14 cellular contexts compared by ENCODE assay signal in the genomic region with DNA sequence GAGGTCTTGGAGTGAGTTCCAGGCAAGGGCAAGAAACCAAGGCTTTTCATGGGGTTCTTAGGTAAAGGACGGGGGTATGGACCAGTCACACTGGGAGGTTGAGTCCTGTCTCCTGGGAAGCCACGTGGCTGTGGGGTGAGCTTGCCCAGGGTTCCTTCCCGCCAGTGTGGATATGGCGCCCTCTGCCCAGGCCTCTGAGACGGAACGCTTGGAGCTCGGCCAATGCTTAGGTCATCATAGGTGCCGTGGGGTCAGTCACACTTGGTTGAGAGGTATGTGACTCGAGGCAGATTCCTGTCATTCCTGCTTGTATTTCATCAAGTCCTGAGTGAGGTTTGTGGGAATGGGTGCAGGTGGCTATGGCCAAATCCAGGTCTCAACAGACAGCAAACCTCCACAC. TPM values are rescaled to one million over a fixed set of nuclear protein-coding genes. Genes with fewer than 3 reads are reported as not detected.
DNase-seq lines count a peak whose midpoint lies in the region; ATAC-seq, FAIRE-seq and TF ChIP-seq lines count a peak whose summit lies in the region.
"Had no signal": no experiment of that assay in that cellular context is flagged by ENCODE, and none has a peak within 500 bp of the region (broad histone marks: within the 10 kb centered on the region; RNA-seq: fewer than 3 reads in every experiment).

No MANE protein-coding gene starts in this region.

- H3K27ac ChIP-seq in 22Rv1 (no peak overlapping the region), SK-N-SH (ENCODE audit: low read depth in 2 of 2, low read length in 1 of 2) (no peak overlapping the region), keratinocyte (ENCODE audit: control insufficient read depth, insufficient read depth, low read length) (no peak overlapping the region), brain microvascular endothelial cell (no peak overlapping the region), MM.1S (ENCODE audit: low read length) (no peak overlapping the region)
- H3K27ac ChIP-seq: HL-60, VCaP had no signal

- dilution Hi-C loops in keratinocyte (cut with MboI; ENCODE audit: extremely low pct_ligation_motif_present, low sequenced_read_pairs) = no loop called here

- H3F3A ChIP-seq in SK-N-SH (replicated peaks; ENCODE audit: insufficient read depth) = no peaks in the 10 kb centered on the region
- no peaks in the 10 kb centered on the region for H3F3A ChIP-seq in MM.1S (ENCODE audit: insufficient read depth, low read length)

- no peak for TF ChIP-seq EP300 in SK-N-SH (IDR thresholded peaks at IDR 0.05; ENCODE audit: borderline replicate concordance in 1 of 2, low read depth in 1 of 2, low read length in 1 of 2)

- POLR2A ChIA-PET in SK-N-SH (lab: Yijun Ruan, JAX) = no interaction called here

- H3K4me2 ChIP-seq in SK-N-SH = no peak overlapping the region
- no peak overlapping the region for H3K4me2 ChIP-seq in keratinocyte (ENCODE audit: control insufficient read depth, extremely low read depth, insufficient read depth, low read depth, low read length)
- H3K4me2 ChIP-seq in MM.1S (ENCODE audit: low read depth, low read length) = no peak overlapping the region

- ATAC-seq in HG02884 (IDR thresholded peaks at IDR 0.05; ENCODE audit: unreplicated experiment) = no peak
- ATAC-seq: activated T-cell treated with anti-CD3 and anti-CD28 coated beads, Interleukin-2, amount 50 U/mL, for 4 hours had no signal

- FAIRE-seq in keratinocyte (lab: Jason Lieb, UNC) = no peak

- H3K27me3 ChIP-seq in SK-N-SH (ENCODE audit: insufficient read depth) (no peaks in the 10 kb centered on the region), keratinocyte (ENCODE audit: control insufficient read depth, extremely low read depth, insufficient read depth, low read length) (no peaks in the 10 kb centered on the region), brain microvascular endothelial cell (replicated peaks) (no peaks in the 10 kb centered on the region), MM.1S (replicated peaks; ENCODE audit: insufficient read depth, low read length) (no peaks in the 10 kb centered on the region)

- H3K9me1 ChIP-seq in keratinocyte (ENCODE audit: control insufficient read depth, extremely low read depth, insufficient read depth, low read length) = peaks cover 3% of the 10 kb centered on the region

- TF ChIP-seq RAD21 in SK-N-SH (IDR thresholded peaks at IDR 0.05; ENCODE audit: low read length) = no peak

- H3K36me3 ChIP-seq in SK-N-SH (replicated peaks in 1 of 2; ENCODE audit: control insufficient read depth in 1 of 2, insufficient read depth in 2 of 2, low read length in 1 of 2) = peaks cover 28 to 34% of the 10 kb centered on the region in 2 experiments
- H3K36me3 ChIP-seq in keratinocyte (ENCODE audit: control insufficient read depth in 2 of 2, extremely low read depth in 1 of 2, insufficient read depth in 2 of 2, low read length in 2 of 2) = peaks cover 9 to 11% of the 10 kb centered on the region in 2 experiments
- peaks cover 29% of the 10 kb centered on the region for H3K36me3 ChIP-seq in brain microvascular endothelial cell (replicated peaks)
- H3K36me3 ChIP-seq in MM.1S (replicated peaks; ENCODE audit: insufficient read depth, low read length) = peaks cover 13% of the 10 kb centered on the region

- DNase-seq in H4 (ENCODE audit: low spot score) (peak; percentile 25), SK-N-SH (peak; percentile 50), keratinocyte (ENCODE audit: low read depth, low spot score) (peak; percentile 11), brain microvascular endothelial cell (no peak), MM.1S (no peak)
- no peak for DNase-seq in activated CD8-positive, alpha-beta memory T cell treated with anti-CD3 and anti-CD28 coated beads, Interleukin-2, amount 50 U/mL, for 48 hours
- DNase-seq: activated T-cell treated with anti-CD3 and anti-CD28 coated beads, Interleukin-2, amount 50 U/mL, for 4 hours; NCI-H1436; occipital lobe; stimulated activated CD4-positive, alpha-beta T cell treated with anti-CD3 and anti-CD28 coated beads, Interleukin-4, amount 100 ng/mL, for 1 hour had no signal

- in situ Hi-C loops in brain microvascular endothelial cell (cut with HindIII; ENCODE audit: low pct_ligation_motif_present, low sequenced_read_pairs) = no loop called here

- H3K9me2 ChIP-seq in SK-N-SH = no peaks in the 10 kb centered on the region
- H3K9me2 ChIP-seq in MM.1S (replicated peaks; ENCODE audit: insufficient read depth, low read length) = no peaks in the 10 kb centered on the region

- 77% methylated on average over 3 of the region's 9 CpGs for WGBS in SK-N-SH (ENCODE audit: low lambda C conversion rate)

- H2AFZ ChIP-seq in SK-N-SH (ENCODE audit: low read depth) (no peak overlapping the region), keratinocyte (ENCODE audit: control insufficient read depth, low read length) (no peak overlapping the region), MM.1S (ENCODE audit: low read length) (no peak overlapping the region)

- H4K20me1 ChIP-seq in SK-N-SH (ENCODE audit: insufficient read depth) (no peaks in the 10 kb centered on the region), keratinocyte (ENCODE audit: control insufficient read depth, extremely low read depth, insufficient read depth, low read length) (no peaks in the 10 kb centered on the region), MM.1S (ENCODE audit: insufficient read depth, low read length) (no peaks in the 10 kb centered on the region)

- H3K9me3 ChIP-seq in SK-N-SH (no peaks in the 10 kb centered on the region), keratinocyte (ENCODE audit: control insufficient read depth, low read depth, low read length) (no peaks in the 10 kb centered on the region), MM.1S (replicated peaks; ENCODE audit: insufficient read depth, low read length) (no peaks in the 10 kb centered on the region)

- H3K79me2 ChIP-seq in SK-N-SH (ENCODE audit: insufficient read depth) (peaks cover 5% of the 10 kb centered on the region; the same call in 1 of the 2 replicates), keratinocyte (ENCODE audit: control insufficient read depth, insufficient read depth, low read length) (no peaks in the 10 kb centered on the region), MM.1S (ENCODE audit: low read length) (no peaks in the 10 kb centered on the region)

- CTCF ChIA-PET in SK-N-SH (lab: Yijun Ruan, JAX) = interaction anchor here (1.1 to 1.5 kb wide), 5 partner anchors 8 to 502 kb away, joined by 3 to 4 read pairs (median 3); no protein-coding TSS in a partner anchor

- H3K4me3 ChIP-seq in SK-N-SH (ENCODE audit: low read depth in 2 of 2, low read length in 1 of 2) (no peak overlapping the region), keratinocyte (ENCODE audit: control insufficient read depth in 2 of 3, extremely low read depth in 1 of 3, insufficient read depth in 2 of 3, low read depth in 1 of 3, low read length in 3 of 3) (no peak overlapping the region), brain microvascular endothelial cell (ENCODE audit: low read depth, low read length) (no peak overlapping the region), MM.1S (ENCODE audit: low read length) (no peak overlapping the region)

- H3K4me1 ChIP-seq in SK-N-SH (ENCODE audit: control insufficient read depth in 1 of 2, insufficient read depth in 2 of 2, low read depth in 1 of 2, low read length in 1 of 2) (no peaks in the 10 kb centered on the region; a peak in 1 of 4 replicates), keratinocyte (ENCODE audit: control insufficient read depth, extremely low read depth, insufficient read depth, low read length) (no peaks in the 10 kb centered on the region), MM.1S (ENCODE audit: low read length) (no peaks in the 10 kb centered on the region)

- H3K9ac ChIP-seq in SK-N-SH (no peak overlapping the region), keratinocyte (ENCODE audit: control insufficient read depth, extremely low read depth, insufficient read depth, low read length) (no peak overlapping the region), MM.1S (ENCODE audit: low read length) (no peak overlapping the region)

- TF ChIP-seq CTCF in 22Rv1 (IDR thresholded peaks at IDR 0.05) (peak; percentile 40), SK-N-SH (IDR thresholded peaks at IDR 0.05) (no peak; the same call in 1 of the 2 replicates), keratinocyte (optimal IDR thresholded peaks at IDR 0.05 in 1 of 3, IDR thresholded peaks at IDR 0.05 in 1 of 3, conservative IDR thresholded peaks at IDR 0.05 in 1 of 3; ENCODE audit: extremely low read depth in 1 of 3, insufficient read depth in 2 of 3, low read length in 3 of 3) (no peak), brain microvascular endothelial cell (IDR thresholded peaks at IDR 0.05; ENCODE audit: low read depth, low read length, missing control alignments) (no peak), MM.1S (IDR thresholded peaks at IDR 0.05; ENCODE audit: low read length) (no peak)

TF ChIP-seq in SK-N-SH, 30 proteins besides CTCF, POLR2A, EP300 and RAD21:
- TF ChIP-seq JUND (IDR thresholded peaks at IDR 0.05) (no peak), NFIC (IDR thresholded peaks at IDR 0.05; ENCODE audit: borderline replicate concordance) (peak; percentile 47), GABPA (IDR thresholded peaks at IDR 0.05; ENCODE audit: low read depth) (no peak)
- TF ChIP-seq, protein P1, sequence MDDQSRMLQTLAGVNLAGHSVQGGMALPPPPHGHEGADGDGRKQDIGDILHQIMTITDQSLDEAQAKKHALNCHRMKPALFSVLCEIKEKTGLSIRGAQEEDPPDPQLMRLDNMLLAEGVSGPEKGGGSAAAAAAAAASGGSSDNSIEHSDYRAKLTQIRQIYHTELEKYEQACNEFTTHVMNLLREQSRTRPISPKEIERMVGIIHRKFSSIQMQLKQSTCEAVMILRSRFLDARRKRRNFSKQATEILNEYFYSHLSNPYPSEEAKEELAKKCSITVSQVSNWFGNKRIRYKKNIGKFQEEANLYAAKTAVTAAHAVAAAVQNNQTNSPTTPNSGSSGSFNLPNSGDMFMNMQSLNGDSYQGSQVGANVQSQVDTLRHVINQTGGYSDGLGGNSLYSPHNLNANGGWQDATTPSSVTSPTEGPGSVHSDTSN (IDR thresholded peaks at IDR 0.05) = no peak
TF ChIP-seq in SK-N-SH: peak in this region for 1.

RNA-seq across cellular contexts. Expression of a gene that starts 46.2 kb away (rescaled TPM):
- total RNA-seq in H4 (2014; rRNA removed; shearing (Covaris generic)) = 3.9 and 6.2 TPM in 2 replicates
- polyA plus RNA-seq in SK-N-SH (2012; rRNA removed) = 5.2 and 6.0 TPM in 2 replicates
- polyA plus RNA-seq in SK-N-SH (2012; cell fraction: cytosol; rRNA removed) = 4.2 and 4.5 TPM in 2 replicates
- 40.7 and 44.6 TPM in 2 replicates for polyA plus RNA-seq in SK-N-SH (2012; cell fraction: nucleus; rRNA removed)
- polyA plus RNA-seq in keratinocyte = 4.0 to 5.9 TPM (median 4.2 TPM) in 3 replicates
- polyA plus RNA-seq in keratinocyte (2011; ENCODE audit: low read depth) = 8.0 TPM
- polyA plus RNA-seq in keratinocyte (2011; cell fraction: cytosol; rRNA removed) = 3.8 and 3.9 TPM in 2 replicates
- polyA plus RNA-seq in keratinocyte (2011; cell fraction: nucleus; rRNA removed) = 29.5 and 32.6 TPM in 2 replicates
- polyA plus RNA-seq in keratinocyte (2012; ENCODE audit: low replicate concordance) = 10.0 and 10.2 TPM in 2 replicates
- 6.8 to 15.8 TPM (median 15.5 TPM) in 3 replicates for polyA minus RNA-seq in keratinocyte
- 3.8 TPM for polyA minus RNA-seq in keratinocyte (2011; cell fraction: cytosol; rRNA and poly(A)+ RNA removed)
- polyA minus RNA-seq in keratinocyte (2011; cell fraction: nucleus; rRNA and poly(A)+ RNA removed) = 13.0 and 21.1 TPM in 2 replicates

Comparison
In these comparisons a context has a peak if more than half of its experiments do, and no peak if none do; other contexts are left out.
1. DNase-seq: peak in H4 (single experiment), SK-N-SH (single experiment) and keratinocyte (single experiment); none in activated CD8-positive, alpha-beta memory T cell treated with anti-CD3 and anti-CD28 coated beads, Interleukin-2, amount 50 U/mL, for 48 hours (single experiment), brain microvascular endothelial cell (single experiment) and MM.1S (single experiment).